In the genomic region with DNA sequence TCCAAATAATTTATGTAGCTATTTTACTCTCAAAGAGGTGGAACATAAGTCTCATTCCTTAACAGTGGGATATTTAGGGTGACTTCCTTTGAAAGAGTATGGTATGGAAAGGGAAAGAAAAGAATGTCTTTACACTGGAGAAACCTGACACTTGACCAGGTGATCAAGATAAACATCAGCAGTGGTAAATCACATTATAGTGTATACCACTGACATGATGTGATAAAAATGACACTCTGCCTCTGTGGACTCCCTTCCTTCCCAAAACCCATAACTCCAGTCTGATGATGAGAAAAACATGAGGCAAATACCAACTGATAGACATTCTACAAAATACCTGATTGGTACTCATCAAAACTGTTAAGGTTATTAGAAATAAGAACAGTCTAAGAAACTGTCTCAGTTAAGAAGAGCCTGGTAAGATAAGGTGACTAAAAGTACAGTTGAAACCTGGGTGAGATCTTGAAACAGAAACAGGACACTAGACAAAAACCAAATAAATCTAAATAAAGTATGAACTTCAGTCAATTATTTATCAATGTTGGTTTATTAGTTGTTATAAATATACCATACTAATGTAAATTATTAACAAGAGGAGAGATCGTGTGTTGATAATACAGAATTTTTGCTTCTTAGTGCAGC, we compare ENCODE assay signal across 11 cellular contexts.
"Had no signal": no experiment of that assay in that cellular context is flagged by ENCODE, and none has a peak within 500 bp of the region (broad histone marks: within the 10 kb centered on the region; RNA-seq: fewer than 3 reads in every experiment).

No MANE protein-coding gene starts in this region.

- H3K4me1 ChIP-seq: gastrocnemius medialis, sigmoid colon, transverse colon had no signal

- H3K9me3 ChIP-seq: gastrocnemius medialis, sigmoid colon, transverse colon had no signal

- H3K36me3 ChIP-seq: gastrocnemius medialis, sigmoid colon, transverse colon had no signal

- H3K27ac ChIP-seq: gastrocnemius medialis, sigmoid colon, transverse colon had no signal

- ATAC-seq: gastrocnemius medialis had no signal

- H3K4me3 ChIP-seq: gastrocnemius medialis, sigmoid colon, transverse colon had no signal

- H3K27me3 ChIP-seq: gastrocnemius medialis, sigmoid colon, transverse colon had no signal

- DNase-seq: activated CD4-positive, alpha-beta T cell treated with anti-CD3 and anti-CD28 coated beads, Interleukin-2, amount 50 U/mL, for 1 hour; activated T-cell treated with anti-CD3 and anti-CD28 coated beads, Interleukin-2, amount 50 U/mL, for 1 hour; cortex of kidney; effector CD8-positive, alpha-beta T cell; gastrocnemius medialis; islet precursor cell; sigmoid colon; stimulated activated CD4-positive, alpha-beta T cell treated with anti-CD3 and anti-CD28 coated beads, Interleukin-12 subunit alpha, Interleukin-12 subunit beta, amount 100 ng/mL, for 4 hours; stimulated activated naive CD4-positive, alpha-beta T cell; substantia nigra; transverse colon had no signal
